8 cellular contexts compared by ENCODE assay signal in the genomic region with DNA sequence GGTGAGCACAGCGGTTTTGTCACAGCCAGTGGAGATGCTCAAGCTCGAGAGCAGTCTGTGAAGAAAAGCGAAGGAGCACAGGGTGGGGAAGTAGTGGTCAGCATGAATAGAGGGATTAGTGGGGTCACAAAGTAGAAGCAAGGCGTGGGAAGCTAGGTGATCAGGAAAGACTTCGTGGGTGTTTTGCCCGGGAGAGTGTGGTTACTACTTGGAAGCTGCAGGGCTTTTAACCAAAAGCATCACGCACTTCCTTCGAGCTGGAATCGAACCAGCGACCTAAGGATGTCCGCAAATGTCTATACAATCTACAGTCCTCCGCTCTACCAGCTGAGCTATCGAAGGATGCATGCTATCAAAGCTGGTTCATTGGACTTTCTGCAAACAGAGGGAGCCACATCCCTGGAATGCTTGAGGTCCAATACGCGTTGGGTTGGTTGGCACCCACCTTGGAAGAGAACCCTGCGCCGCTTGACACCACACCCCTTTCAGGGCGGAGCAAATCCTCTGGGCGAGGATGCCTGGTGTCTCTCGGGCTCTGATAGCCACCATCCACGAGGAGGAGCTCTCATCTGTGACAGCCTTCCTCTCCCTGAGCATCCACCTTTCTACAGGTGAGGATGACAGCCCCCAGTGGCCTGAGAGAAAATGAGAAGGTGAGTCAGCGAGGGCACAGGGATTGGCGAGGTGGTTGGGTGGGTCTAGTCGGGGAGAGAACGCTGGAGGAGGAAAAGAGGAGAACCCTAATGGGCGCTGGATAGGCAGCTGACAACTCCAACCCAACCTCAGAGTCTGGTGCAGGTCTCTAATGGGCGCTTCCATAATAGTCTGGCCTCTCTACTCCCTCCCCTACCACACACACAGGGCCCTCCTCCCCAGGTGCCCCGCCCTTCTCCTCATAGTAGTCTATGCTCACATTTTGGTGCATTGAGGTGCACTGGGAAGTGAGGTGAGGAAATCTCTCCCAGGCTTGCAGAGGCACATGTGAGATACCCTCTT. TPM values are rescaled to one million over a fixed set of nuclear protein-coding genes. Genes with fewer than 3 reads are reported as not detected.
DNase-seq lines count a peak whose midpoint lies in the region; ATAC-seq, FAIRE-seq and TF ChIP-seq lines count a peak whose summit lies in the region.

No MANE protein-coding gene starts in this region.

- no peak for ATAC-seq in GM21786 (IDR thresholded peaks at IDR 0.05; ENCODE audit: unreplicated experiment)

- H3K4me1 ChIP-seq in kidney (ENCODE audit: control insufficient read depth in 1 of 2, insufficient read depth in 1 of 2, low read depth in 1 of 2, low read length in 2 of 2), result no peaks in the 10 kb centered on the region

- no peaks in the 10 kb centered on the region for H3K36me3 ChIP-seq in kidney (ENCODE audit: control insufficient read depth in 1 of 2, insufficient read depth in 2 of 2, low read length in 2 of 2)

- intact Hi-C loops in kidney (cut with DNase I), result no loop called here

- TF ChIP-seq CTCF in kidney (IDR thresholded peaks at IDR 0.05; ENCODE audit: borderline replicate concordance, extremely low read depth, insufficient read depth), result no peak
- no peak for TF ChIP-seq CTCF in D721Med (IDR thresholded peaks at IDR 0.05; ENCODE audit: insufficient read depth, missing control alignments)

- FAIRE-seq in kidney (lab: Jason Lieb, UNC) (no peak), D721Med (lab: Jason Lieb, UNC) (no peak)

- no peak overlapping the region for H3K9ac ChIP-seq in kidney (ENCODE audit: low read length in 2 of 2)

- DNase-seq in Daoy (ENCODE audit: low read depth) (peak; percentile 83), HT-29 (ENCODE audit: low spot score) (peak; percentile 74), kidney (peak; percentile 46), globus pallidus (ENCODE audit: low spot score) (no peak), cortex of kidney (lab: John Stamatoyannopoulos, UW) (no peak), D721Med (ENCODE audit: insufficient read length, low spot score) (no peak)
- peak; percentile 53 to 62 for DNase-seq in activated T-cell treated with anti-CD3 and anti-CD28 coated beads, Interleukin-2, amount 50 U/mL, for 48 hours

- no peaks in the 10 kb centered on the region for H3K9me3 ChIP-seq in kidney (ENCODE audit: control insufficient read depth in 1 of 2, low read length in 2 of 2)

- H3K4me3 ChIP-seq in kidney (ENCODE audit: low read length in 2 of 2), result no peak overlapping the region

- H3K27ac ChIP-seq in kidney (ENCODE audit: low read depth in 2 of 2, low read length in 2 of 2), result no peak overlapping the region

RNA-seq across cellular contexts. Expression of gene OR6S1, which starts 16.0 kb away (rescaled TPM):
- total RNA-seq in Daoy (2014; rRNA removed; shearing (Covaris generic)), result not detected in 2 replicates
- not detected in 2 replicates for total RNA-seq in HT-29 (2014; rRNA removed; shearing (Covaris generic))
- not detected for total RNA-seq in kidney
- not detected for polyA plus RNA-seq in kidney (ENCODE audit: insufficient read depth, low read depth, low replicate concordance)

RNA-seq across cellular contexts. Expression of gene RNASE4, which starts 26.8 kb away (rescaled TPM):
- total RNA-seq in Daoy (2014; rRNA removed; shearing (Covaris generic)), result 2.4 and 5.2 TPM in 2 replicates
- total RNA-seq in HT-29 (2014; rRNA removed; shearing (Covaris generic)), result 6.6 and 8.7 TPM in 2 replicates
- 22.8 TPM for total RNA-seq in kidney
- 40.4 TPM for polyA plus RNA-seq in kidney (ENCODE audit: insufficient read depth, low read depth, low replicate concordance)

RNA-seq across cellular contexts. Expression of gene ANG, which starts 31.1 kb away (rescaled TPM):
- 1.3 and 2.4 TPM in 2 replicates for total RNA-seq in Daoy (2014; rRNA removed; shearing (Covaris generic))
- 0.57 and 4.0 TPM in 2 replicates for total RNA-seq in HT-29 (2014; rRNA removed; shearing (Covaris generic))
- 19.4 TPM for total RNA-seq in kidney
- polyA plus RNA-seq in kidney (ENCODE audit: insufficient read depth, low read depth, low replicate concordance), result 24.5 TPM

Comparison
In these comparisons a context has a peak if more than half of its experiments do, and no peak if none do; other contexts are left out.
1. DNase-seq: peak in Daoy (single experiment), HT-29 (single experiment), activated T-cell treated with anti-CD3 and anti-CD28 coated beads, Interleukin-2, amount 50 U/mL, for 48 hours (2 of 2) and kidney (single experiment); none in globus pallidus (single experiment), cortex of kidney (single experiment) and D721Med (single experiment).